Comparison of ENCODE assay signal across 1 cellular context in the genomic region with DNA sequence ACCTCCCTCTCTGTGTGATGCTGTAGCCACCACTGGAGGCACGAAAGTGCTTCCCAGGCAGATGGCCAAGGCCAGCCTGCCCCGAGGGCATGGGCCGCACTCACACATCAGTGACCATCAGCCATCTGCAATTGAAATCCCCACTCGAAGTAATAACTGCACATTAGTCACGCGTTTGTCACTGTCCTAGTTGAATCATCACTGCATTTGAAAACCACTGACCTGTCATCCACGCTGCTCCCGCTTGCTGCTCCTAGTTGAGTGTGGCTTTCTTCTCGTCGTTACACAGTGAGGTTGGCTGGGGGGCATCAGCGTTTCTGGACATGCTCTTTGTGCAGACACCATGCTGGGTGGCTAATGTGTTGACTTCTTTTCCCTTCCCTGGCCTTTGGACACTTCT.
TF ChIP-seq lines count a peak whose summit lies in the region.

No MANE protein-coding gene starts in this region.

TF ChIP-seq in GM23338, 12 proteins besides CTCF, POLR2A, EP300 and RAD21:
- TF ChIP-seq STAT1 (IDR thresholded peaks at IDR 0.05; ENCODE audit: unreplicated experiment): no peak
